ENCODE assay signal across 7 cellular contexts in the genomic region with DNA sequence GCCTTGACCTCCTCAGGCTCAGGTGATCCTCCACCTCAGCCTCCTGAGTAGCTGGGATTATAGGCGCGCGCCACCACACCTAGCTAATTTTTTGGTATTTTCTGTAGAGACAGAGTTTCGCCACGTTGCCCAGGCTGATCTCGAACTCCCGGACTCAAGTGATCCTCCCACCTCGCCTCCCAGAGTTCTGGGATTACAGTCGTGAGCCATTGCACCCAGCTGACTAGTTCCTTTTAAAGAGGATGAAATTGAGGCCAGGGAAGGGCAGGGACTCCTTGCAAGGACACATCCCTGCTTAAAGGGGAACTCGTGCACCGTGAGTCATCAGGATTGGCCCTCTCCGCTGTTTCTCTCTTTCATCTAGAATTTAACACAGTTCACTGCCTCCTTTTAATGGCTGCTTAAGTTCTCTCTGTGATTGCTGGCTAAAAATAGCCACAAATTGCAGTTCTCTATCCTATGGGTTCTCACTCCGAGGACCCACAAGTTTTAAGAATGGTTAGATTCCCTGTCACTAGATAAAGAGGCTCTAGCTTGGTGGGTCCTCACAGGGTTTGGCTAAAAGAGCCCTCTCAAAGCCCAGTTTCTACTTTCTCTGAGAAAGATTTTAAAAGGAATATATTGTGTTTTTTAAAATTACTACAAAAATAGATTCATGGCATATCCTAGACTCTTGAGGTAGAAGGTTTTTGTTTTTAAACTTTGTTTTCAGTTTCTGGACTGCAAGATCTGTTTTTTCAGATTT.
DNase-seq lines count a peak whose midpoint lies in the region; ATAC-seq, FAIRE-seq and TF ChIP-seq lines count a peak whose summit lies in the region.

No MANE protein-coding gene starts in this region.

- no peaks in the 10 kb centered on the region for H4K20me1 ChIP-seq in OCI-LY1 (ENCODE audit: insufficient read depth, low read length)

- TF ChIP-seq CTCF in OCI-LY1 (IDR thresholded peaks at IDR 0.05; ENCODE audit: low read length) (no peak), cardiac fibroblast (IDR thresholded peaks at IDR 0.05; ENCODE audit: low read depth, low read length) (no peak)

- no peaks in the 10 kb centered on the region for H3K9me2 ChIP-seq in OCI-LY1 (ENCODE audit: low read depth, low read length)

- H3K4me1 ChIP-seq in OCI-LY1 (ENCODE audit: insufficient read depth, low read length, severe bottlenecking), result peaks cover 25% of the 10 kb centered on the region

- no peak overlapping the region for H2AFZ ChIP-seq in OCI-LY1 (ENCODE audit: low read length)

- H3K9me3 ChIP-seq in OCI-LY1 (ENCODE audit: low read length), result 0 out of 2 replicates have a peak, but pooled peaks cover 3% of the 10 kb centered on the region

- H3K27ac ChIP-seq in OCI-LY1 (ENCODE audit: low read depth, low read length, poor library complexity, severe bottlenecking) (peak overlapping the region; percentile 25), skin epidermis (peak overlapping the region in 20 of 21 experiments; percentile 33 to 98 (median 91))

- H3F3A ChIP-seq in OCI-LY1 (ENCODE audit: insufficient read depth, low read length), result no peaks in the 10 kb centered on the region

- peaks cover 9% of the 10 kb centered on the region; the same call in 1 of the 2 replicates for H3K36me3 ChIP-seq in OCI-LY1 (ENCODE audit: insufficient read depth, low read length)

- DNase-seq in GM19239 (ENCODE audit: insufficient read length, low spot score) (no peak), cardiac fibroblast (ENCODE audit: low read depth in 2 of 2) (peak; percentile 91 to 92), islet precursor cell (peak; percentile 92), iPS-NIHi11 (ENCODE audit: low spot score) (no peak)

- peak; percentile 66 for FAIRE-seq in GM19239 (lab: Jason Lieb, UNC)

- H3K4me3 ChIP-seq in OCI-LY1 (ENCODE audit: low read depth, low read length, poor library complexity, severe bottlenecking) (peak overlapping the region; percentile 84), cardiac fibroblast (replicated peaks in 1 of 2; ENCODE audit: low read depth in 2 of 2, low read length in 2 of 2) (peak overlapping the region; percentile 64), skin epidermis (peak overlapping the region; percentile 52 to 79 (median 65))

- ATAC-seq in GM18861 (IDR thresholded peaks at IDR 0.05; ENCODE audit: unreplicated experiment), result no peak

- no peaks in the 10 kb centered on the region for H3K27me3 ChIP-seq in OCI-LY1 (ENCODE audit: insufficient read depth, low read length)

- H3K4me2 ChIP-seq in OCI-LY1 (ENCODE audit: low read length), result peak overlapping the region; percentile 100

- H3K79me2 ChIP-seq in OCI-LY1 (ENCODE audit: insufficient read depth, low read length), result no peaks in the 10 kb centered on the region

- peak overlapping the region; percentile 14; the same call in 1 of the 2 replicates for H3K9ac ChIP-seq in OCI-LY1 (ENCODE audit: low read length)

Comparison
In these comparisons a context has a peak if more than half of its experiments do, and no peak if none do; other contexts are left out.
1. DNase-seq: peak in cardiac fibroblast (2 of 2) and islet precursor cell (single experiment); none in GM19239 (single experiment) and iPS-NIHi11 (single experiment).
2. Peak in every context shown above with its lines, with median percentiles within 50 percentile points of each other: H3K4me3 ChIP-seq.